ENCODE assay signal across 31 cellular contexts in genomic region chr16:31083556-31083955, GRCh38.
"Had no signal": no experiment of that assay in that cellular context is flagged by ENCODE, and none has a peak within 500 bp of the region (broad histone marks: within the 10 kb centered on the region; RNA-seq: fewer than 3 reads in every experiment).

No MANE protein-coding gene starts in this region.

- H3K27ac ChIP-seq: brain microvascular endothelial cell, gastrocnemius medialis, left ventricle myocardium inferior, parathyroid adenoma, psoas muscle, vagina had no signal

- H3K4me1 ChIP-seq: gastrocnemius medialis, parathyroid adenoma had no signal

- H3K9me3 Mint-ChIP-seq: activated B cell treated with CpG ODN at 0.5 μM for 24 hours; activated T-cell treated with anti-CD3 and anti-CD28 coated beads, Interleukin-2, amount 50 U/mL, for 4 hours; activated T-helper 17 cell treated with anti-CD3 and anti-CD28 coated beads, Interleukin-2, amount 50 U/mL, for 72 hours; mesothelial cell of epicardium; naive B cell; nephron progenitor cell; T-helper 2 cell treated with Interferon-gamma antibody and Interleukin-4, amounts not matched to agents 5 μg/mL and 100 μg/mL, for 36 hours; type B pancreatic cell had no signal

- H3K27me3 Mint-ChIP-seq: activated B cell treated with CpG ODN at 0.5 μM for 24 hours; activated T-helper 17 cell treated with anti-CD3 and anti-CD28 coated beads, Interleukin-2, amount 50 U/mL, for 72 hours; naive B cell; type B pancreatic cell had no signal

- H3K27me3 ChIP-seq: brain microvascular endothelial cell, dorsolateral prefrontal cortex, gastrocnemius medialis, testis, vagina had no signal

- H3K27ac Mint-ChIP-seq: activated B cell treated with CpG ODN at 0.5 μM for 24 hours; activated T-helper 17 cell treated with anti-CD3 and anti-CD28 coated beads, Interleukin-2, amount 50 U/mL, for 72 hours; mesothelial cell of epicardium; naive B cell; nephron progenitor cell; T-helper 2 cell treated with Interferon-gamma antibody and Interleukin-4, amounts not matched to agents 5 μg/mL and 100 μg/mL, for 36 hours; type B pancreatic cell had no signal

- H3K9me3 ChIP-seq: gastrocnemius medialis, left ventricle myocardium inferior, psoas muscle, testis, vagina had no signal

- DNase-seq: activated B cell treated with CpG ODN at 0.5 μM for 24 hours; activated CD8-positive, alpha-beta memory T cell treated with anti-CD3 and anti-CD28 coated beads, Interleukin-2, amount 50 U/mL, for 4 hours; activated gamma-delta T cell treated with Interleukin-2 at 50 U/mL for 16 hours; activated naive CD4-positive, alpha-beta T cell treated with anti-CD3 and anti-CD28 coated beads, Interleukin-2, amount 50 U/mL, for 16 hours; activated T-cell treated with anti-CD3 and anti-CD28 coated beads, Interleukin-2, amount 50 U/mL, for 4 hours; amniotic stem cell; brain microvascular endothelial cell; dorsolateral prefrontal cortex; effector memory CD4-positive, alpha-beta T cell; erythroblast; gastrocnemius medialis; glutamatergic neuron; left ventricle myocardium inferior; naive B cell; nephron progenitor cell; nucleus accumbens; stimulated activated CD4-positive, alpha-beta T cell treated with anti-CD3 and anti-CD28 coated beads, Interleukin-15, amount 100 ng/mL, for 24 hours; stimulated activated CD4-positive, alpha-beta T cell treated with anti-CD3 and anti-CD28 coated beads, Interleukin-2, amount 100 ng/mL, for 24 hours; stimulated activated naive CD4-positive, alpha-beta T cell had no signal

- H3K4me1 Mint-ChIP-seq: activated T-helper 17 cell treated with anti-CD3 and anti-CD28 coated beads, Interleukin-2, amount 50 U/mL, for 72 hours; mesothelial cell of epicardium had no signal

- H3K4me3 ChIP-seq: coronary artery, dorsolateral prefrontal cortex, gastrocnemius medialis, left ventricle myocardium inferior, psoas muscle, smooth muscle cell, testis, vagina had no signal

- FAIRE-seq: astrocyte, islet of Langerhans had no signal

- ATAC-seq: activated T-cell treated with anti-CD3 and anti-CD28 coated beads, Interleukin-2, amount 50 U/mL, for 4 hours; activated T-helper 17 cell treated with anti-CD3 and anti-CD28 coated beads, Interleukin-2, amount 50 U/mL, for 72 hours; gastrocnemius medialis; psoas muscle had no signal

- H3K4me3 Mint-ChIP-seq: activated B cell treated with CpG ODN at 0.5 μM for 24 hours; activated T-cell treated with anti-CD3 and anti-CD28 coated beads, Interleukin-2, amount 50 U/mL, for 4 hours; activated T-helper 17 cell treated with anti-CD3 and anti-CD28 coated beads, Interleukin-2, amount 50 U/mL, for 72 hours; mesothelial cell of epicardium; nephron progenitor cell; T-helper 2 cell treated with Interferon-gamma antibody and Interleukin-4, amounts not matched to agents 5 μg/mL and 100 μg/mL, for 36 hours; type B pancreatic cell had no signal
